1 cellular context compared by ENCODE assay signal in the genomic region with DNA sequence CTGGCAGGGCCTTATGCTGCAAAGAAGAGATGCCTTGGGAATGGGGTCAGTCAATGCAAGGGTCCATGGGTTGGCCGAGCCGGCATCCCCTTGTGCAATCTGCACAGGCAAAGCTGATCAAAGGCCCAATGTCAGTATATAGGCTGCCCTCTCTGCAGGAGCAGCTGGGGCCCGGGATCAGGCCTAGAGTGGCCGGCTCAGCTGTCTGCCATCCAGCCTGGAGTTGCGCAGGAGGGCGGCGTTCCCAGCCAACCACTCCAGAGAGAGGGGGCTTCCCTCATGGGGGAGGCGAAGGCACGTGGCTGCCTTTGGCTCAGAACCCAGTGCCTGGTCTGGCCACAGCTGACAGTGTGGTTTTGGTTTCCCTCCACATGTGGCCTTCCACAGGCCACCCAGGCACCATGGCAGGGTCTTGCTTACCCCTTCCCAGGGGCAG.
TF ChIP-seq lines count a peak whose summit lies in the region.

No MANE protein-coding gene starts in this region.

TF ChIP-seq in GM12878, 131 proteins besides CTCF, POLR2A, EP300 and RAD21:
- no peak for TF ChIP-seq HDAC6 (IDR thresholded peaks at IDR 0.05; ENCODE audit: unreplicated experiment)
- peak; percentile 64 to 75; a peak in 3 of 4 replicates for TF ChIP-seq BHLHE40 (IDR thresholded peaks at IDR 0.05; ENCODE audit: borderline replicate concordance in 1 of 2, low read depth in 2 of 2, low read length in 1 of 2)
- TF ChIP-seq RUNX3 (IDR thresholded peaks at IDR 0.05; ENCODE audit: low read length) = 0 out of 2 replicates have a peak, but pooled peaks have one; percentile 20
- TF ChIP-seq, protein P1, sequence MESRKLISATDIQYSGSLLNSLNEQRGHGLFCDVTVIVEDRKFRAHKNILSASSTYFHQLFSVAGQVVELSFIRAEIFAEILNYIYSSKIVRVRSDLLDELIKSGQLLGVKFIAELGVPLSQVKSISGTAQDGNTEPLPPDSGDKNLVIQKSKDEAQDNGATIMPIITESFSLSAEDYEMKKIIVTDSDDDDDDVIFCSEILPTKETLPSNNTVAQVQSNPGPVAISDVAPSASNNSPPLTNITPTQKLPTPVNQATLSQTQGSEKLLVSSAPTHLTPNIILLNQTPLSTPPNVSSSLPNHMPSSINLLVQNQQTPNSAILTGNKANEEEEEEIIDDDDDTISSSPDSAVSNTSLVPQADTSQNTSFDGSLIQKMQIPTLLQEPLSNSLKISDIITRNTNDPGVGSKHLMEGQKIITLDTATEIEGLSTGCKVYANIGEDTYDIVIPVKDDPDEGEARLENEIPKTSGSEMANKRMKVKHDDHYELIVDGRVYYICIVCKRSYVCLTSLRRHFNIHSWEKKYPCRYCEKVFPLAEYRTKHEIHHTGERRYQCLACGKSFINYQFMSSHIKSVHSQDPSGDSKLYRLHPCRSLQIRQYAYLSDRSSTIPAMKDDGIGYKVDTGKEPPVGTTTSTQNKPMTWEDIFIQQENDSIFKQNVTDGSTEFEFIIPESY (IDR thresholded peaks at IDR 0.05) = no peak
- TF ChIP-seq MXI1 (IDR thresholded peaks at IDR 0.05; ENCODE audit: low read depth, low read length) = peak; percentile 83
- TF ChIP-seq, protein P2, sequence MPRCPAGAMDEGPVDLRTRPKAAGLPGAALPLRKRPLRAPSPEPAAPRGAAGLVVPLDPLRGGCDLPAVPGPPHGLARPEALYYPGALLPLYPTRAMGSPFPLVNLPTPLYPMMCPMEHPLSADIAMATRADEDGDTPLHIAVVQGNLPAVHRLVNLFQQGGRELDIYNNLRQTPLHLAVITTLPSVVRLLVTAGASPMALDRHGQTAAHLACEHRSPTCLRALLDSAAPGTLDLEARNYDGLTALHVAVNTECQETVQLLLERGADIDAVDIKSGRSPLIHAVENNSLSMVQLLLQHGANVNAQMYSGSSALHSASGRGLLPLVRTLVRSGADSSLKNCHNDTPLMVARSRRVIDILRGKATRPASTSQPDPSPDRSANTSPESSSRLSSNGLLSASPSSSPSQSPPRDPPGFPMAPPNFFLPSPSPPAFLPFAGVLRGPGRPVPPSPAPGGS (IDR thresholded peaks at IDR 0.05; ENCODE audit: borderline replicate concordance, insufficient read depth, low read depth, low read length, poor library complexity, severe bottlenecking) = no peak
- peak; percentile 41; the same call in 1 of the 2 replicates for TF ChIP-seq CHD2 (IDR thresholded peaks at IDR 0.05; ENCODE audit: borderline replicate concordance, low read depth, low read length)
- no peak for TF ChIP-seq EZH2 (IDR thresholded peaks at IDR 0.05; ENCODE audit: borderline replicate concordance, control insufficient read depth, low read depth, low read length)
- TF ChIP-seq, protein P3, sequence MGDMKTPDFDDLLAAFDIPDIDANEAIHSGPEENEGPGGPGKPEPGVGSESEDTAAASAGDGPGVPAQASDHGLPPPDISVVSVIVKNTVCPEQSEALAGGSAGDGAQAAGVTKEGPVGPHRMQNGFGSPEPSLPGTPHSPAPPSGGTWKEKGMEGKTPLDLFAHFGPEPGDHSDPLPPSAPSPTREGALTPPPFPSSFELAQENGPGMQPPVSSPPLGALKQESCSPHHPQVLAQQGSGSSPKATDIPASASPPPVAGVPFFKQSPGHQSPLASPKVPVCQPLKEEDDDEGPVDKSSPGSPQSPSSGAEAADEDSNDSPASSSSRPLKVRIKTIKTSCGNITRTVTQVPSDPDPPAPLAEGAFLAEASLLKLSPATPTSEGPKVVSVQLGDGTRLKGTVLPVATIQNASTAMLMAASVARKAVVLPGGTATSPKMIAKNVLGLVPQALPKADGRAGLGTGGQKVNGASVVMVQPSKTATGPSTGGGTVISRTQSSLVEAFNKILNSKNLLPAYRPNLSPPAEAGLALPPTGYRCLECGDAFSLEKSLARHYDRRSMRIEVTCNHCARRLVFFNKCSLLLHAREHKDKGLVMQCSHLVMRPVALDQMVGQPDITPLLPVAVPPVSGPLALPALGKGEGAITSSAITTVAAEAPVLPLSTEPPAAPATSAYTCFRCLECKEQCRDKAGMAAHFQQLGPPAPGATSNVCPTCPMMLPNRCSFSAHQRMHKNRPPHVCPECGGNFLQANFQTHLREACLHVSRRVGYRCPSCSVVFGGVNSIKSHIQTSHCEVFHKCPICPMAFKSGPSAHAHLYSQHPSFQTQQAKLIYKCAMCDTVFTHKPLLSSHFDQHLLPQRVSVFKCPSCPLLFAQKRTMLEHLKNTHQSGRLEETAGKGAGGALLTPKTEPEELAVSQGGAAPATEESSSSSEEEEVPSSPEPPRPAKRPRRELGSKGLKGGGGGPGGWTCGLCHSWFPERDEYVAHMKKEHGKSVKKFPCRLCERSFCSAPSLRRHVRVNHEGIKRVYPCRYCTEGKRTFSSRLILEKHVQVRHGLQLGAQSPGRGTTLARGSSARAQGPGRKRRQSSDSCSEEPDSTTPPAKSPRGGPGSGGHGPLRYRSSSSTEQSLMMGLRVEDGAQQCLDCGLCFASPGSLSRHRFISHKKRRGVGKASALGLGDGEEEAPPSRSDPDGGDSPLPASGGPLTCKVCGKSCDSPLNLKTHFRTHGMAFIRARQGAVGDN (IDR thresholded peaks at IDR 0.05) = peak; percentile 44
- TF ChIP-seq, protein P4, sequence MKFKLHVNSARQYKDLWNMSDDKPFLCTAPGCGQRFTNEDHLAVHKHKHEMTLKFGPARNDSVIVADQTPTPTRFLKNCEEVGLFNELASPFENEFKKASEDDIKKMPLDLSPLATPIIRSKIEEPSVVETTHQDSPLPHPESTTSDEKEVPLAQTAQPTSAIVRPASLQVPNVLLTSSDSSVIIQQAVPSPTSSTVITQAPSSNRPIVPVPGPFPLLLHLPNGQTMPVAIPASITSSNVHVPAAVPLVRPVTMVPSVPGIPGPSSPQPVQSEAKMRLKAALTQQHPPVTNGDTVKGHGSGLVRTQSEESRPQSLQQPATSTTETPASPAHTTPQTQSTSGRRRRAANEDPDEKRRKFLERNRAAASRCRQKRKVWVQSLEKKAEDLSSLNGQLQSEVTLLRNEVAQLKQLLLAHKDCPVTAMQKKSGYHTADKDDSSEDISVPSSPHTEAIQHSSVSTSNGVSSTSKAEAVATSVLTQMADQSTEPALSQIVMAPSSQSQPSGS (IDR thresholded peaks at IDR 0.05; ENCODE audit: low read length) = no peak
- no peak for TF ChIP-seq DPF2 (IDR thresholded peaks at IDR 0.05)
